Comparison of ENCODE assay signal across 13 cellular contexts in genomic region chr2:200377143-200377773, GRCh38.
DNase-seq lines count a peak whose midpoint lies in the region; ATAC-seq, FAIRE-seq and TF ChIP-seq lines count a peak whose summit lies in the region.
"Had no signal": no experiment of that assay in that cellular context is flagged by ENCODE, and none has a peak within 500 bp of the region (broad histone marks: within the 10 kb centered on the region; RNA-seq: fewer than 3 reads in every experiment).

No MANE protein-coding gene starts in this region.

- intact Hi-C loops in colonic mucosa (cut with DNase I), result no loop called here

- H3K27ac Mint-ChIP-seq in nephron progenitor cell, result peak overlapping the region; percentile 44
- H3K27ac Mint-ChIP-seq: CD14-positive monocyte; stimulated activated naive B cell treated with anti-CD40 and anti-IgM and Interleukin-4, amounts not matched to agents 10 μg/mL and 1 μg/mL and 100 μg/mL, for 72 hours had no signal

- POLR2A ChIA-PET in HEK293 (lab: Yijun Ruan, JAX), result no interaction called here

- no peaks in the 10 kb centered on the region for H3K27me3 ChIP-seq in colonic mucosa

- no peak for DNase-seq in colonic mucosa
- no peak for DNase-seq in nephron progenitor cell
- DNase-seq in GM19239 (ENCODE audit: insufficient read length, low spot score), result no peak
- no peak for DNase-seq in central memory CD4-positive, alpha-beta T cell
- no peak for DNase-seq in hepatic stellate cell (ENCODE audit: low spot score)
- DNase-seq: activated effector memory CD4-positive, alpha-beta T cell treated with anti-CD3 and anti-CD28 coated beads, Interleukin-2, amount 50 U/mL, for 16 hours; stimulated activated CD4-positive, alpha-beta T cell treated with anti-CD3 and anti-CD28 coated beads, Interleukin-15, amount 100 ng/mL, for 24 hours; stimulated activated naive B cell treated with anti-CD40 and anti-IgM and Interleukin-4, amounts not matched to agents 10 μg/mL and 1 μg/mL and 100 μg/mL, for 72 hours had no signal

- H3K9ac ChIP-seq in colonic mucosa (ENCODE audit: low read depth in 2 of 2, low read length in 2 of 2), result peak overlapping the region in 1 of 2 donors; percentile 67

- no peak overlapping the region for H3K4me3 Mint-ChIP-seq in nephron progenitor cell
- H3K4me3 Mint-ChIP-seq: CD14-positive monocyte; stimulated activated naive B cell treated with anti-CD40 and anti-IgM and Interleukin-4, amounts not matched to agents 10 μg/mL and 1 μg/mL and 100 μg/mL, for 72 hours had no signal

- no peak for FAIRE-seq in GM19239 (lab: Jason Lieb, UNC)
- FAIRE-seq: colon had no signal

- no peak overlapping the region for H3K4me3 ChIP-seq in HEK293 (ENCODE audit: low read depth, low read length)
- H3K4me3 ChIP-seq in colonic mucosa, result no peak overlapping the region

- TF ChIP-seq CTCF in 22Rv1 (IDR thresholded peaks at IDR 0.05) (no peak), HEK293 (tag by site-specific recombination; IDR thresholded peaks at IDR 0.05) (no peak), colonic mucosa (IDR thresholded peaks at IDR 0.05) (no peak), nephron progenitor cell (IDR thresholded peaks at IDR 0.05) (no peak)

- peak overlapping the region; percentile 68 for H3K27ac ChIP-seq in 22Rv1
- peak overlapping the region; percentile 51 for H3K27ac ChIP-seq in HEK293 (ENCODE audit: extremely low read depth, low read depth, low read length)
- H3K27ac ChIP-seq in colonic mucosa, result peak overlapping the region; percentile 91

- H3K27me3 Mint-ChIP-seq in nephron progenitor cell (ENCODE audit: low read depth, poor library complexity), result peaks cover 3% of the 10 kb centered on the region
- H3K27me3 Mint-ChIP-seq: stimulated activated naive B cell treated with anti-CD40 and anti-IgM and Interleukin-4, amounts not matched to agents 10 μg/mL and 1 μg/mL and 100 μg/mL, for 72 hours had no signal

- H3K4me1 ChIP-seq in HEK293 (ENCODE audit: control insufficient read depth, insufficient read depth, low read length) (peaks cover 50% of the 10 kb centered on the region), colonic mucosa (peaks cover 16% of the 10 kb centered on the region)

- H3K9me3 ChIP-seq in HEK293 (ENCODE audit: control insufficient read depth, insufficient read depth, low read depth, low read length), result no peaks in the 10 kb centered on the region
- H3K9me3 ChIP-seq in colonic mucosa, result no peaks in the 10 kb centered on the region

- no peak for ATAC-seq in GM21825 (IDR thresholded peaks at IDR 0.05; ENCODE audit: unreplicated experiment)

- H3K9me3 Mint-ChIP-seq in nephron progenitor cell, result no peaks in the 10 kb centered on the region
- H3K9me3 Mint-ChIP-seq: stimulated activated naive B cell treated with anti-CD40 and anti-IgM and Interleukin-4, amounts not matched to agents 10 μg/mL and 1 μg/mL and 100 μg/mL, for 72 hours had no signal

- no peaks in the 10 kb centered on the region for H3K36me3 Mint-ChIP-seq in nephron progenitor cell (ENCODE audit: low read depth)
- H3K36me3 Mint-ChIP-seq: CD14-positive monocyte; stimulated activated naive B cell treated with anti-CD40 and anti-IgM and Interleukin-4, amounts not matched to agents 10 μg/mL and 1 μg/mL and 100 μg/mL, for 72 hours had no signal

- H3K36me3 ChIP-seq in HEK293 (ENCODE audit: control insufficient read depth in 2 of 2, insufficient read depth in 1 of 2, low read length in 2 of 2), result no peaks in the 10 kb centered on the region
- no peaks in the 10 kb centered on the region for H3K36me3 ChIP-seq in colonic mucosa

- H3K4me1 Mint-ChIP-seq in nephron progenitor cell, result peaks cover 68% of the 10 kb centered on the region

- CTCF ChIA-PET in HEK293 (lab: Yijun Ruan, JAX), result interaction anchor here (0.6 kb wide), 1 partner anchor 42 kb away, joined by 7 read pairs; no protein-coding TSS in a partner anchor

TF ChIP-seq in HEK293, 187 proteins besides CTCF, POLR2A, EP300 and RAD21:
- no peak for TF ChIP-seq ZNF391 (tag by site-specific recombination; IDR thresholded peaks at IDR 0.05; ENCODE audit: borderline replicate concordance, low read depth)
- TF ChIP-seq ATF2 (tag by site-specific recombination; IDR thresholded peaks at IDR 0.05; ENCODE audit: low read depth), result no peak
- TF ChIP-seq KLF10 (tag by site-specific recombination; IDR thresholded peaks at IDR 0.05), result no peak
- no peak for TF ChIP-seq HOXC10 (CRISPR knock-in tag; IDR thresholded peaks at IDR 0.05)
- TF ChIP-seq ZBTB20 (tag by site-specific recombination; IDR thresholded peaks at IDR 0.05), result peak; percentile 91
- TF ChIP-seq ZNF394 (tag by site-specific recombination; IDR thresholded peaks at IDR 0.05; ENCODE audit: borderline replicate concordance), result no peak; the same call in 1 of the 2 replicates
- TF ChIP-seq ZNF600 (tag by site-specific recombination; IDR thresholded peaks at IDR 0.05), result no peak
- no peak for TF ChIP-seq TCF7L2 (IDR thresholded peaks at IDR 0.05; ENCODE audit: borderline replicate concordance, low read depth, low read length)
TF ChIP-seq in HEK293: peak in this region for 1.
